ENCODE assay signal across 1 cellular context in the genomic region with DNA sequence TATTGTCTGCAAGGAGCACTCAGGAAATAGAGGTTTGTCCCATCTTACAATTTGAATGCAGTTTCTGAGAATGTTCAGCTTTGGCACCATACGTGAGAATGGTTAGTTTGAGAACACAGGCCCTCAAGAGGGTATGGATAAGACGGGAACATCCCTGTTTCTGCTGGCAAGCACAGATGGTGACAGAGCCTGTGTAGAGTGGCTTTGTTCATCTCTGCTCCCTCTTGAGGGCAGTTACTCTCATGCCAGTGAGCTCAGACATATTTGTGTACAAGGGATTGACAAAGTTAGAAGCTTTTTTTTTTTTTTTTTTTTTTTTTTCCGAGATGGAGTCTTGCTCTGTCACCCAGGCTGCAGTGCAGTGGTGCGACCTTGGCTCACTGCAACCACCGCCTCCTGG.
TF ChIP-seq lines count a peak whose summit lies in the region.

No MANE protein-coding gene starts in this region.

TF ChIP-seq in HCT116, 20 proteins besides CTCF, POLR2A, EP300 and RAD21:
- no peak for TF ChIP-seq POLR2AphosphoS5 (IDR thresholded peaks at IDR 0.05; ENCODE audit: low read depth, low read length)
- no peak for TF ChIP-seq MAX (IDR thresholded peaks at IDR 0.05)
- TF ChIP-seq EZH2phosphoT487 (IDR thresholded peaks at IDR 0.05; ENCODE audit: borderline replicate concordance): no peak
- TF ChIP-seq ZFX (IDR thresholded peaks at IDR 0.05): no peak
- TF ChIP-seq ELF1 (IDR thresholded peaks at IDR 0.05; ENCODE audit: borderline replicate concordance, low read depth): no peak
- TF ChIP-seq SRF (IDR thresholded peaks at IDR 0.05; ENCODE audit: low read depth): no peak
TF ChIP-seq in HCT116: peak in this region for 0.
